9 cellular contexts compared by ENCODE assay signal in the genomic region with DNA sequence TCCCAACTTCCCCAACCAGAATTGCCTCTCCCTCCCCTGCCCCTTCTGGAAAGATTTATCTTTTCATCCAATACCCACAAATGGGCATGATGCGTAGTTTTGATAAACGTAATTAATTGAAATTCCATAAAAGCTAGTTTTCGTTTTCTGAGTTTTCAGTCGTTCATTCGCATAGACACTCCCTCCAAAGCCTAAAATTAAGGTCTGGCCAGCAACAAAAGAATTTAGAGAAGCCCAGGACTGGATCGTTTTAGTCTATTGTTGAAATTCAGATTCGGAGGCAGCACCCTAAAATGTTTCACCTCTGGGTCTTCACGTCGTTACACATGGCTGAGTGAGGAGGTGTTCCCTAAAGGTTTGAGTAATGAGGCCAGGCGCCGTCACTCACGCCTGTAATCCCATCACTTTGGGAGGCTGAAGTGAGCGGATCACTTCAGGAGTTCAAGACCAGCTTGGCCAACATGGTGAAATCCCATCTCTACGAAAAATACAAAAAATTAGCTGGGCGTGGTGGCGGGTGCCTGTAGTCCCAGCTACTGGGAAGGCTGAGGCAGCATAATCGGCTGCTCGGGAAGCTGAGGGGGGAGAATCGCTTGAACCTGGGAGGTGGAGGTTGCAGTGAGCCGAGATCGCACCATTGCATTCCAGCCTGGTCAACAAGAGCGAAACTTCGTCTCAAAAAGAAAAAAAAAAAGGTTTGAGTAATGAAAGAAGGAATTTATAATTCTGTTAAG. TPM values are rescaled to one million over a fixed set of nuclear protein-coding genes. Genes with fewer than 3 reads are reported as not detected.
DNase-seq lines count a peak whose midpoint lies in the region; ATAC-seq, FAIRE-seq and TF ChIP-seq lines count a peak whose summit lies in the region.
"Had no signal": no experiment of that assay in that cellular context is flagged by ENCODE, and none has a peak within 500 bp of the region (broad histone marks: within the 10 kb centered on the region; RNA-seq: fewer than 3 reads in every experiment).

No MANE protein-coding gene starts in this region.

- CTCF ChIA-PET in activated CD4-positive, alpha-beta T cell treated with anti-CD3 and anti-CD28 coated beads, Interleukin-2, amount 10 ng/mL, durations not matched to agents 7 days and 5 days (lab: Charles Lee), result interaction anchor here (0.6 to 1.4 kb wide), 5 partner anchors 8 to 762 kb away, joined by 3 to 6 read pairs (median 4); no protein-coding TSS in a partner anchor
- CTCF ChIA-PET in HepG2 (lab: Yijun Ruan, JAX; ENCODE audit: low intra/inter-chr PET ratio, low total read pairs), result no interaction called here

- no peaks in the 10 kb centered on the region; a peak in 1 of 5 replicates for H3K27me3 ChIP-seq in HepG2 (ENCODE audit: control insufficient read depth in 1 of 2, insufficient read depth in 2 of 2, low read length in 2 of 2)
- no peaks in the 10 kb centered on the region for H3K27me3 ChIP-seq in thyroid gland

- H3K36me3 ChIP-seq in HepG2 (replicated peaks in 1 of 2; ENCODE audit: control insufficient read depth in 1 of 2, insufficient read depth in 2 of 2, low read length in 2 of 2), result peaks cover 0 to 12% of the 10 kb centered on the region in 2 experiments; a peak in 2 of 5 replicates
- no peaks in the 10 kb centered on the region for H3K36me3 ChIP-seq in thyroid gland

- peaks cover 21% of the 10 kb centered on the region for H3K36me3 Mint-ChIP-seq in activated CD4-positive, alpha-beta T cell treated with anti-CD3 and anti-CD28 coated beads, Interleukin-2, amount 10 ng/mL, durations not matched to agents 7 days and 5 days (ENCODE audit: low read depth)
- H3K36me3 Mint-ChIP-seq in activated naive CD8-positive, alpha-beta T cell treated with anti-CD3 and anti-CD28 coated beads, Interleukin-2, amount 50 U/mL, for 24 hours (ENCODE audit: low read depth), result no peaks in the 10 kb centered on the region

- POLR2A ChIA-PET in activated CD4-positive, alpha-beta T cell treated with anti-CD3 and anti-CD28 coated beads, Interleukin-2, amount 10 ng/mL, durations not matched to agents 7 days and 5 days (lab: Charles Lee), result no interaction called here
- POLR2A ChIA-PET in HepG2 (lab: Yijun Ruan, JAX), result interaction anchor here (0.7 to 5.0 kb wide), 13 partner anchors 9 to 495 kb away, joined by 3 to 37 read pairs (median 6); a partner anchor contains a TSS

- peak overlapping the region; percentile 92 for H3K27ac Mint-ChIP-seq in activated CD4-positive, alpha-beta T cell treated with anti-CD3 and anti-CD28 coated beads, Interleukin-2, amount 10 ng/mL, durations not matched to agents 7 days and 5 days
- H3K27ac Mint-ChIP-seq in activated naive CD8-positive, alpha-beta T cell treated with anti-CD3 and anti-CD28 coated beads, Interleukin-2, amount 50 U/mL, for 24 hours, result peak overlapping the region; percentile 74

- no peak for DNase-seq in activated CD4-positive, alpha-beta T cell treated with anti-CD3 and anti-CD28 coated beads, Interleukin-2, amount 10 ng/mL, durations not matched to agents 7 days and 5 days
- DNase-seq in activated CD4-positive, alpha-beta T cell treated with anti-CD3 and anti-CD28 coated beads, Interleukin-2, amount 50 U/mL, for 1 hour, result no peak
- no peak for DNase-seq in activated naive CD8-positive, alpha-beta T cell treated with anti-CD3 and anti-CD28 coated beads, Interleukin-2, amount 50 U/mL, for 24 hours
- DNase-seq in HepG2 (ENCODE audit: low spot score) (no peak), thyroid gland (no peak), amniotic stem cell (lab: John Stamatoyannopoulos, UW) (no peak), G401 (ENCODE audit: low spot score) (no peak)
- no peak for DNase-seq in activated CD4-positive, CD25-positive, alpha-beta regulatory T cell treated with anti-CD3 and anti-CD28 coated beads, Interleukin-2, amount 50 U/mL, for 72 hours

- peaks cover 49% of the 10 kb centered on the region for H3K79me2 ChIP-seq in HepG2 (ENCODE audit: insufficient read depth, low read length)

- no peaks in the 10 kb centered on the region for H3K27me3 Mint-ChIP-seq in activated CD4-positive, alpha-beta T cell treated with anti-CD3 and anti-CD28 coated beads, Interleukin-2, amount 10 ng/mL, durations not matched to agents 7 days and 5 days
- no peaks in the 10 kb centered on the region for H3K27me3 Mint-ChIP-seq in activated naive CD8-positive, alpha-beta T cell treated with anti-CD3 and anti-CD28 coated beads, Interleukin-2, amount 50 U/mL, for 24 hours

- peaks cover 50% of the 10 kb centered on the region for H3K4me1 Mint-ChIP-seq in activated CD4-positive, alpha-beta T cell treated with anti-CD3 and anti-CD28 coated beads, Interleukin-2, amount 10 ng/mL, durations not matched to agents 7 days and 5 days
- peaks cover 49% of the 10 kb centered on the region for H3K4me1 Mint-ChIP-seq in activated naive CD8-positive, alpha-beta T cell treated with anti-CD3 and anti-CD28 coated beads, Interleukin-2, amount 50 U/mL, for 24 hours

- TF ChIP-seq CTCF in HepG2 (CRISPR knock-in tag; IDR thresholded peaks at IDR 0.05) (no peak), thyroid gland (IDR thresholded peaks at IDR 0.05) (no peak)

- TF ChIP-seq POLR2A in HepG2 (IDR thresholded peaks at IDR 0.05; ENCODE audit: insufficient read depth in 1 of 2, low read depth in 2 of 2, low read length in 2 of 2) (no peak), thyroid gland (IDR thresholded peaks at IDR 0.05) (no peak)

- peaks cover 20% of the 10 kb centered on the region for H4K20me1 ChIP-seq in HepG2 (ENCODE audit: insufficient read depth, low read length)

- FAIRE-seq in HepG2 (lab: Jason Lieb, UNC), result no peak
- FAIRE-seq: G401.6 had no signal

- H2AFZ ChIP-seq in HepG2 (ENCODE audit: low read length), result peak overlapping the region; percentile 18

- H3K4me1 ChIP-seq in HepG2 (ENCODE audit: insufficient read depth, low read length) (peaks cover 55% of the 10 kb centered on the region), thyroid gland (peaks cover 24 to 35% of the 10 kb centered on the region in 2 donors)

- peak overlapping the region; percentile 86 to 96 (median 88) for H3K4me3 ChIP-seq in HepG2 (replicated peaks in 1 of 3; ENCODE audit: insufficient read depth in 1 of 3, low read depth in 2 of 3, low read length in 3 of 3)
- H3K4me3 ChIP-seq in thyroid gland (replicated peaks in 1 of 3), result peak overlapping the region; percentile 61 to 97 (median 88)

- in situ Hi-C loops in HepG2 (cut with HindIII; ENCODE audit: extremely low pct_ligation_motif_present, low pct_unique_long_range_greater_than_20kb) (no loop called here), G401 (cut with HindIII; ENCODE audit: low sequenced_read_pairs) (no loop called here)

- H3K27ac ChIP-seq in HepG2 (ENCODE audit: extremely low read length, insufficient read depth, low read length), result peak overlapping the region; percentile 87
- peak overlapping the region; percentile 92 to 97 (median 95) for H3K27ac ChIP-seq in thyroid gland

- intact Hi-C loops in HepG2 (cut with micrococcal nuclease; ENCODE audit: unreplicated experiment) (no loop called here), thyroid gland (cut with DNase I) (loop anchor here (10.0 kb wide), 1 partner anchor 345 kb away; no protein-coding TSS in a partner anchor)

- no peak for TF ChIP-seq RAD21 in HepG2 (CRISPR knock-in tag; IDR thresholded peaks at IDR 0.05)

- H3K4me2 ChIP-seq in HepG2 (ENCODE audit: low read depth, low read length), result peak overlapping the region; percentile 84

- H3K9me3 ChIP-seq in HepG2 (ENCODE audit: low read length), result no peaks in the 10 kb centered on the region
- no peaks in the 10 kb centered on the region for H3K9me3 ChIP-seq in thyroid gland

- 68% methylated on average over 23 of the region's 23 CpGs for WGBS in HepG2 (ENCODE audit: low lambda C conversion rate)
- whole genome bisulfite sequencing in thyroid gland, 2 donors, result 61 to 64% methylated on average over 23 of the region's 23 CpGs

- BruUV-seq in HepG2 (replicated peaks; lab: Mats Ljungman, UMichigan), result TSS peak; percentile 91

- H3K9ac ChIP-seq in HepG2 (ENCODE audit: insufficient read depth, low read depth, low read length), result peak overlapping the region; percentile 96

- peak overlapping the region; percentile 90 for H3K4me3 Mint-ChIP-seq in activated CD4-positive, alpha-beta T cell treated with anti-CD3 and anti-CD28 coated beads, Interleukin-2, amount 10 ng/mL, durations not matched to agents 7 days and 5 days
- H3K4me3 Mint-ChIP-seq in activated naive CD8-positive, alpha-beta T cell treated with anti-CD3 and anti-CD28 coated beads, Interleukin-2, amount 50 U/mL, for 24 hours, result peak overlapping the region; percentile 93

- no peak for TF ChIP-seq EP300 in HepG2 (IDR thresholded peaks at IDR 0.05; ENCODE audit: low read depth in 2 of 2, low read length in 2 of 2)
- no peak for TF ChIP-seq EP300 in HepG2 (CRISPR knock-in tag; IDR thresholded peaks at IDR 0.05; ENCODE audit: borderline replicate concordance)

- no peak for ATAC-seq in activated naive CD8-positive, alpha-beta T cell treated with anti-CD3 and anti-CD28 coated beads, Interleukin-2, amount 50 U/mL, for 24 hours
- ATAC-seq in HepG2, result no peak

- H3K9me3 Mint-ChIP-seq in activated CD4-positive, alpha-beta T cell treated with anti-CD3 and anti-CD28 coated beads, Interleukin-2, amount 10 ng/mL, durations not matched to agents 7 days and 5 days, result no peaks in the 10 kb centered on the region
- no peaks in the 10 kb centered on the region for H3K9me3 Mint-ChIP-seq in activated naive CD8-positive, alpha-beta T cell treated with anti-CD3 and anti-CD28 coated beads, Interleukin-2, amount 50 U/mL, for 24 hours

RNA-seq across cellular contexts. Expression of a gene that starts 0.6 kb away (rescaled TPM):
- 100 to 1,000 TPM; 182 to 220 TPM for total RNA-seq in activated CD4-positive, alpha-beta T cell treated with anti-CD3 and anti-CD28 coated beads, Interleukin-2, amount 10 ng/mL, durations not matched to agents 7 days and 5 days
- 312 and 363 TPM in 2 replicates for total RNA-seq in HepG2 (2016; rRNA removed; fragmentation: Illumina TruSeq; extraction: Trizol)
- 93.1 and 138 TPM in 2 replicates for total RNA-seq in HepG2 (2016; cell fraction: cytosol; rRNA removed; fragmentation: Illumina TruSeq; extraction: Trizol; ENCODE audit: low read depth)
- 330 and 377 TPM in 2 replicates for total RNA-seq in HepG2 (2016; cell fraction: insoluble cytoplasmic fraction; rRNA removed; fragmentation: Illumina TruSeq; extraction: Trizol)
- 90.9 and 140 TPM in 2 replicates for total RNA-seq in HepG2 (2016; cell fraction: membrane; rRNA removed; fragmentation: Illumina TruSeq; extraction: Trizol)
- total RNA-seq in HepG2 (2016; cell fraction: nucleus; rRNA removed; fragmentation: Illumina TruSeq; extraction: Trizol), result 278 and 315 TPM in 2 replicates
- 220 and 256 TPM in 2 replicates for polyA plus RNA-seq in HepG2 (2011; rRNA removed)
- 307 and 524 TPM in 2 replicates for polyA plus RNA-seq in HepG2 (2011; cell fraction: cytosol; rRNA removed)
- polyA plus RNA-seq in HepG2 (2011; cell fraction: nucleus; rRNA removed), result 91.7 and 102 TPM in 2 replicates
- 411 and 581 TPM in 2 replicates for polyA plus RNA-seq in HepG2 (2012)
- polyA plus RNA-seq in HepG2 (2016; cell fraction: cytosol; fragmentation: Illumina TruSeq; extraction: Trizol; ENCODE audit: low read depth), result 163 and 221 TPM in 2 replicates
- 491 and 517 TPM in 2 replicates for polyA plus RNA-seq in HepG2 (2016; cell fraction: insoluble cytoplasmic fraction; fragmentation: Illumina TruSeq; extraction: Trizol; ENCODE audit: low read depth)
- 170 and 204 TPM in 2 replicates for polyA plus RNA-seq in HepG2 (2016; cell fraction: membrane; fragmentation: Illumina TruSeq; extraction: Trizol; ENCODE audit: low read depth)
- 572 and 587 TPM in 2 replicates for polyA plus RNA-seq in HepG2 (2016; cell fraction: nucleus; fragmentation: Illumina TruSeq; extraction: Trizol; ENCODE audit: insufficient read depth, low read depth)
- 103 and 165 TPM in 2 replicates for polyA minus RNA-seq in HepG2 (2011; rRNA and poly(A)+ RNA removed; ENCODE audit: low replicate concordance)
- 108 and 131 TPM in 2 replicates for polyA minus RNA-seq in HepG2 (2011; cell fraction: cytosol; rRNA and poly(A)+ RNA removed)
- polyA minus RNA-seq in HepG2 (2011; cell fraction: nucleus; rRNA and poly(A)+ RNA removed), result 63.0 and 77.8 TPM in 2 replicates
- total RNA-seq in thyroid gland, result 100 to 1,000 TPM; 205 to 342 (median 228) TPM
- total RNA-seq in G401 (2014; rRNA removed; shearing (Covaris generic)), result 175 and 183 TPM in 2 replicates

RNA-seq across cellular contexts. Expression of a gene that starts 16.6 kb away (rescaled TPM):
- not detected for total RNA-seq in activated CD4-positive, alpha-beta T cell treated with anti-CD3 and anti-CD28 coated beads, Interleukin-2, amount 10 ng/mL, durations not matched to agents 7 days and 5 days
- total RNA-seq in HepG2 (2016; rRNA removed; fragmentation: Illumina TruSeq; extraction: Trizol) (0.13 TPM in 1 of 2 replicates, not detected in the other), thyroid gland (1 to 10 TPM in 2 of 4 donors, under 1 TPM in 1, not detected in 1; 0.67 to 7.2 (median 2.8) TPM)
- total RNA-seq in HepG2 (2016; cell fraction: cytosol; rRNA removed; fragmentation: Illumina TruSeq; extraction: Trizol; ENCODE audit: low read depth), result not detected in 2 replicates
- not detected in 2 replicates for total RNA-seq in HepG2 (2016; cell fraction: insoluble cytoplasmic fraction; rRNA removed; fragmentation: Illumina TruSeq; extraction: Trizol)
- total RNA-seq in HepG2 (2016; cell fraction: membrane; rRNA removed; fragmentation: Illumina TruSeq; extraction: Trizol), result not detected in 2 replicates
- 0.34 TPM in 1 of 2 replicates, not detected in the other for total RNA-seq in HepG2 (2016; cell fraction: nucleus; rRNA removed; fragmentation: Illumina TruSeq; extraction: Trizol)
- 0.48 and 0.58 TPM in 2 replicates for polyA plus RNA-seq in HepG2 (2011; rRNA removed)
- 0.35 and 0.43 TPM in 2 replicates for polyA plus RNA-seq in HepG2 (2011; cell fraction: cytosol; rRNA removed)
- 0.61 and 0.71 TPM in 2 replicates for polyA plus RNA-seq in HepG2 (2011; cell fraction: nucleus; rRNA removed)
- polyA plus RNA-seq in HepG2 (2012), result 0.13 and 0.20 TPM in 2 replicates
- polyA plus RNA-seq in HepG2 (2016; cell fraction: cytosol; fragmentation: Illumina TruSeq; extraction: Trizol; ENCODE audit: low read depth), result not detected in 2 replicates
- not detected in 2 replicates for polyA plus RNA-seq in HepG2 (2016; cell fraction: insoluble cytoplasmic fraction; fragmentation: Illumina TruSeq; extraction: Trizol; ENCODE audit: low read depth)
- polyA plus RNA-seq in HepG2 (2016; cell fraction: membrane; fragmentation: Illumina TruSeq; extraction: Trizol; ENCODE audit: low read depth), result not detected in 2 replicates
- polyA plus RNA-seq in HepG2 (2016; cell fraction: nucleus; fragmentation: Illumina TruSeq; extraction: Trizol; ENCODE audit: insufficient read depth, low read depth), result 0.41 TPM in 1 of 2 replicates, not detected in the other
- 0.86 TPM in 1 of 2 replicates, not detected in the other for polyA minus RNA-seq in HepG2 (2011; rRNA and poly(A)+ RNA removed; ENCODE audit: low replicate concordance)
- polyA minus RNA-seq in HepG2 (2011; cell fraction: cytosol; rRNA and poly(A)+ RNA removed), result not detected in 2 replicates
- 0.64 TPM in 1 of 2 replicates, not detected in the other for polyA minus RNA-seq in HepG2 (2011; cell fraction: nucleus; rRNA and poly(A)+ RNA removed)
- not detected in 2 replicates for total RNA-seq in G401 (2014; rRNA removed; shearing (Covaris generic))

RNA-seq across cellular contexts. Expression of a gene that starts 57.2 kb away (rescaled TPM):
- total RNA-seq in activated CD4-positive, alpha-beta T cell treated with anti-CD3 and anti-CD28 coated beads, Interleukin-2, amount 10 ng/mL, durations not matched to agents 7 days and 5 days, result under 1 TPM; 0.19 to 0.25 TPM
- total RNA-seq in HepG2 (2016; rRNA removed; fragmentation: Illumina TruSeq; extraction: Trizol) (10.3 and 15.3 TPM in 2 replicates), thyroid gland (10 to 100 TPM; 11.6 to 23.7 (median 14.4) TPM)
- 2.4 and 3.4 TPM in 2 replicates for total RNA-seq in HepG2 (2016; cell fraction: cytosol; rRNA removed; fragmentation: Illumina TruSeq; extraction: Trizol; ENCODE audit: low read depth)
- 9.9 and 15.5 TPM in 2 replicates for total RNA-seq in HepG2 (2016; cell fraction: insoluble cytoplasmic fraction; rRNA removed; fragmentation: Illumina TruSeq; extraction: Trizol)
- 5.3 TPM in 2 replicates for total RNA-seq in HepG2 (2016; cell fraction: membrane; rRNA removed; fragmentation: Illumina TruSeq; extraction: Trizol)
- total RNA-seq in HepG2 (2016; cell fraction: nucleus; rRNA removed; fragmentation: Illumina TruSeq; extraction: Trizol), result 4.4 and 4.9 TPM in 2 replicates
- polyA plus RNA-seq in HepG2 (2011; rRNA removed), result 12.6 and 15.6 TPM in 2 replicates
- 13.0 and 14.4 TPM in 2 replicates for polyA plus RNA-seq in HepG2 (2011; cell fraction: cytosol; rRNA removed)
- polyA plus RNA-seq in HepG2 (2011; cell fraction: nucleus; rRNA removed), result 3.1 and 4.4 TPM in 2 replicates
- 11.1 and 12.1 TPM in 2 replicates for polyA plus RNA-seq in HepG2 (2012)
- 2.7 and 2.8 TPM in 2 replicates for polyA plus RNA-seq in HepG2 (2016; cell fraction: cytosol; fragmentation: Illumina TruSeq; extraction: Trizol; ENCODE audit: low read depth)
- 25.7 and 26.4 TPM in 2 replicates for polyA plus RNA-seq in HepG2 (2016; cell fraction: insoluble cytoplasmic fraction; fragmentation: Illumina TruSeq; extraction: Trizol; ENCODE audit: low read depth)
- polyA plus RNA-seq in HepG2 (2016; cell fraction: membrane; fragmentation: Illumina TruSeq; extraction: Trizol; ENCODE audit: low read depth), result 5.3 and 5.6 TPM in 2 replicates
- 6.9 and 9.0 TPM in 2 replicates for polyA plus RNA-seq in HepG2 (2016; cell fraction: nucleus; fragmentation: Illumina TruSeq; extraction: Trizol; ENCODE audit: insufficient read depth, low read depth)
- polyA minus RNA-seq in HepG2 (2011; rRNA and poly(A)+ RNA removed; ENCODE audit: low replicate concordance), result 0.12 and 17.7 TPM in 2 replicates
- 7.1 and 7.4 TPM in 2 replicates for polyA minus RNA-seq in HepG2 (2011; cell fraction: cytosol; rRNA and poly(A)+ RNA removed)
- 2.3 and 5.1 TPM in 2 replicates for polyA minus RNA-seq in HepG2 (2011; cell fraction: nucleus; rRNA and poly(A)+ RNA removed)
- total RNA-seq in G401 (2014; rRNA removed; shearing (Covaris generic)), result 9.6 and 16.9 TPM in 2 replicates

RNA-seq across cellular contexts. Expression of a gene that starts 59.2 kb away (rescaled TPM):
- total RNA-seq in activated CD4-positive, alpha-beta T cell treated with anti-CD3 and anti-CD28 coated beads, Interleukin-2, amount 10 ng/mL, durations not matched to agents 7 days and 5 days, result 10 to 100 TPM; 51.2 to 70.3 TPM
- total RNA-seq in HepG2 (2016; rRNA removed; fragmentation: Illumina TruSeq; extraction: Trizol) (50.0 and 88.0 TPM in 2 replicates), thyroid gland (10 to 100 TPM; 49.6 to 86.7 (median 52.5) TPM)
- total RNA-seq in HepG2 (2016; cell fraction: cytosol; rRNA removed; fragmentation: Illumina TruSeq; extraction: Trizol; ENCODE audit: low read depth), result 27.9 and 37.5 TPM in 2 replicates
- 46.2 and 90.8 TPM in 2 replicates for total RNA-seq in HepG2 (2016; cell fraction: insoluble cytoplasmic fraction; rRNA removed; fragmentation: Illumina TruSeq; extraction: Trizol)
- total RNA-seq in HepG2 (2016; cell fraction: membrane; rRNA removed; fragmentation: Illumina TruSeq; extraction: Trizol), result 39.8 and 40.9 TPM in 2 replicates
- 81.9 and 98.4 TPM in 2 replicates for total RNA-seq in HepG2 (2016; cell fraction: nucleus; rRNA removed; fragmentation: Illumina TruSeq; extraction: Trizol)
- polyA plus RNA-seq in HepG2 (2011; rRNA removed), result 53.5 and 75.8 TPM in 2 replicates
- 34.9 and 52.4 TPM in 2 replicates for polyA plus RNA-seq in HepG2 (2011; cell fraction: cytosol; rRNA removed)
- 23.3 and 25.4 TPM in 2 replicates for polyA plus RNA-seq in HepG2 (2011; cell fraction: nucleus; rRNA removed)
- polyA plus RNA-seq in HepG2 (2012), result 33.9 and 48.4 TPM in 2 replicates
- polyA plus RNA-seq in HepG2 (2016; cell fraction: cytosol; fragmentation: Illumina TruSeq; extraction: Trizol; ENCODE audit: low read depth), result 21.7 and 23.1 TPM in 2 replicates
- polyA plus RNA-seq in HepG2 (2016; cell fraction: insoluble cytoplasmic fraction; fragmentation: Illumina TruSeq; extraction: Trizol; ENCODE audit: low read depth), result 45.9 and 50.8 TPM in 2 replicates
- 29.3 and 35.8 TPM in 2 replicates for polyA plus RNA-seq in HepG2 (2016; cell fraction: membrane; fragmentation: Illumina TruSeq; extraction: Trizol; ENCODE audit: low read depth)
- polyA plus RNA-seq in HepG2 (2016; cell fraction: nucleus; fragmentation: Illumina TruSeq; extraction: Trizol; ENCODE audit: insufficient read depth, low read depth), result 116 and 123 TPM in 2 replicates
- 65.9 and 176 TPM in 2 replicates for polyA minus RNA-seq in HepG2 (2011; rRNA and poly(A)+ RNA removed; ENCODE audit: low replicate concordance)
- polyA minus RNA-seq in HepG2 (2011; cell fraction: cytosol; rRNA and poly(A)+ RNA removed), result 34.7 TPM in 2 replicates
- 63.3 and 64.3 TPM in 2 replicates for polyA minus RNA-seq in HepG2 (2011; cell fraction: nucleus; rRNA and poly(A)+ RNA removed)
- 81.4 and 92.4 TPM in 2 replicates for total RNA-seq in G401 (2014; rRNA removed; shearing (Covaris generic))
